In the genomic region with DNA sequence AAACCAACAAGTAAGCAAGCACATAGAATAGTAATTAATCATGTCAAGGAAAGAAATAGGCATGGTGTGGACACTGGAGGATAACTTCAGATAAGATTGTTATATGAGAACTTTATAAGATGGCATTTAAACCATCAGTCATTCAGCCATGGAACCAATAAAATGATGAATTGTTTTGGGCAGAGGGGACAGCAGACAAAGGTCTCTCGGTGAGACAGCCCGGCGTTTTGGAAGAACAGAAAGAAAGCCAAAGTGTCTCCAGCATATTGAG, we compare ENCODE assay signal across 8 cellular contexts. TPM values are rescaled to one million over a fixed set of nuclear protein-coding genes. Genes with fewer than 3 reads are reported as not detected.
DNase-seq lines count a peak whose midpoint lies in the region; ATAC-seq, FAIRE-seq and TF ChIP-seq lines count a peak whose summit lies in the region.

No MANE protein-coding gene starts in this region.

- peak overlapping the region; percentile 93 for H3K27ac ChIP-seq in left ventricle myocardium inferior (replicated peaks)
- H3K27ac ChIP-seq in vagina, result peak overlapping the region; percentile 100

- intact Hi-C loops in left ventricle myocardium inferior (cut with micrococcal nuclease) (no loop called here), Right ventricle myocardium inferior (cut with DNase I) (loop anchor here (2.0 to 10.0 kb wide), 3 partner anchors 56 to 172 kb away; partner anchors contain the start of gene HERC5), MCF 10A (cut with micrococcal nuclease) (loop anchor here (2.0 kb wide), 1 partner anchor 66 kb away; no protein-coding TSS in a partner anchor), vagina (cut with DNase I) (no loop called here)

- no peak for TF ChIP-seq POLR2A in vagina (IDR thresholded peaks at IDR 0.05)

- TF ChIP-seq CTCF in left ventricle myocardium inferior (IDR thresholded peaks at IDR 0.05; ENCODE audit: borderline replicate concordance), result no peak
- no peak for TF ChIP-seq CTCF in MCF 10A (IDR thresholded peaks at IDR 0.05; ENCODE audit: unreplicated experiment)
- no peak for TF ChIP-seq CTCF in vagina (IDR thresholded peaks at IDR 0.05)

- H3K9me3 Mint-ChIP-seq in MCF 10A (ENCODE audit: unreplicated experiment), result no peaks in the 10 kb centered on the region

- FAIRE-seq in HTR-8/SVneo (lab: Jason Lieb, UNC), result no peak

- no peaks in the 10 kb centered on the region for H3K36me3 Mint-ChIP-seq in MCF 10A (ENCODE audit: insufficient read depth, unreplicated experiment)

- no peaks in the 10 kb centered on the region for H3K27me3 ChIP-seq in left ventricle myocardium inferior (ENCODE audit: low read depth)
- no peaks in the 10 kb centered on the region for H3K27me3 ChIP-seq in mononuclear cell (ENCODE audit: insufficient read depth, low read length)
- H3K27me3 ChIP-seq in vagina, result no peaks in the 10 kb centered on the region

- DNase-seq in left ventricle myocardium inferior, result no peak
- no peak for DNase-seq in Right ventricle myocardium inferior (ENCODE audit: missing footprints)
- DNase-seq in MCF 10A (ENCODE audit: unreplicated experiment), result no peak
- no peak for DNase-seq in vagina (ENCODE audit: extremely low spot score in 2 of 2)
- DNase-seq in HTR-8/SVneo (ENCODE audit: insufficient read length, low spot score), result no peak
- DNase-seq in stimulated activated CD4-positive, alpha-beta T cell treated with anti-CD3 and anti-CD28 coated beads, Interleukin-4, amount 100 ng/mL, for 4 hours, result no peak

- H3K27me3 Mint-ChIP-seq in MCF 10A (ENCODE audit: insufficient read depth, unreplicated experiment), result no peaks in the 10 kb centered on the region

- H3K4me1 Mint-ChIP-seq in MCF 10A (ENCODE audit: insufficient read depth, unreplicated experiment), result peaks cover 17% of the 10 kb centered on the region

- H3K4me3 ChIP-seq in left ventricle myocardium inferior (peak overlapping the region; percentile 94), mononuclear cell (ENCODE audit: low read length) (peak overlapping the region; percentile 76), vagina (peak overlapping the region; percentile 82 to 97)

- no peaks in the 10 kb centered on the region for H3K9me3 ChIP-seq in left ventricle myocardium inferior (replicated peaks)
- no peaks in the 10 kb centered on the region for H3K9me3 ChIP-seq in mononuclear cell (ENCODE audit: low read depth, low read length)
- H3K9me3 ChIP-seq in vagina, result no peaks in the 10 kb centered on the region

- POLR2A ChIA-PET in MCF 10A (lab: Yijun Ruan, JAX), result interaction anchor here (0.6 to 3.7 kb wide), 19 partner anchors 9 to 771 kb away, joined by 3 to 47 read pairs (median 6); partner anchors contain the start of genes HERC6 and PYURF

- peak overlapping the region; percentile 94 for H3K4me3 Mint-ChIP-seq in MCF 10A (ENCODE audit: unreplicated experiment)

- CTCF ChIA-PET in MCF 10A (lab: Yijun Ruan, JAX), result interaction anchor here (0.5 to 2.1 kb wide), 4 partner anchors 28 to 239 kb away, joined by 3 to 7 read pairs (median 4); partner anchors contain the start of genes HERC6 and PYURF

- H3K36me3 ChIP-seq in left ventricle myocardium inferior, result no peaks in the 10 kb centered on the region
- no peaks in the 10 kb centered on the region for H3K36me3 ChIP-seq in vagina

- peak overlapping the region; percentile 94 for H3K27ac Mint-ChIP-seq in MCF 10A (ENCODE audit: low read depth, unreplicated experiment)

- H3K4me1 ChIP-seq in left ventricle myocardium inferior (peaks cover 55% of the 10 kb centered on the region), mononuclear cell (ENCODE audit: insufficient read depth, low read length) (peaks cover 38% of the 10 kb centered on the region), vagina (peaks cover 27% of the 10 kb centered on the region)

- BruUV-seq in MCF 10A (replicated peaks; lab: Mats Ljungman, UMichigan), result no TSS peak

- ATAC-seq in Right ventricle myocardium inferior, result no peak
- ATAC-seq in GM19395 (IDR thresholded peaks at IDR 0.05; ENCODE audit: unreplicated experiment), result no peak

RNA-seq across cellular contexts. Expression of gene PPM1K, which starts 0.8 kb away (rescaled TPM):
- total RNA-seq in left ventricle myocardium inferior, result 248 TPM
- 125 TPM for total RNA-seq in Right ventricle myocardium inferior
- 19.5 and 21.0 TPM in 2 replicates for total RNA-seq in MCF 10A (2022)
- 44.5 TPM for total RNA-seq in mononuclear cell
- 22.8 TPM for total RNA-seq in vagina

Comparison
In these comparisons a context has a peak if more than half of its experiments do, and no peak if none do; other contexts are left out.
1. intact Hi-C loops: an anchor here in Right ventricle myocardium inferior (2.0 to 10.0 kb wide) and MCF 10A (2.0 kb wide); none called in left ventricle myocardium inferior and vagina.